29 cellular contexts compared by ENCODE assay signal in genomic region chr2:131063501-131064283, GRCh38.
DNase-seq lines count a peak whose midpoint lies in the region; ATAC-seq and TF ChIP-seq lines count a peak whose summit lies in the region.
"Had no signal": no experiment of that assay in that cellular context is flagged by ENCODE, and none has a peak within 500 bp of the region (broad histone marks: within the 10 kb centered on the region; RNA-seq: fewer than 3 reads in every experiment).

No MANE protein-coding gene starts in this region.

- peaks cover 47% of the 10 kb centered on the region for H3K4me1 Mint-ChIP-seq in activated T-cell treated with anti-CD3 and anti-CD28 coated beads, Interleukin-2, amount 50 U/mL, for 24 hours (ENCODE audit: low read depth)
- peaks cover 31% of the 10 kb centered on the region for H3K4me1 Mint-ChIP-seq in nephron

- no peaks in the 10 kb centered on the region for H3K9me3 Mint-ChIP-seq in activated T-cell treated with anti-CD3 and anti-CD28 coated beads, Interleukin-2, amount 50 U/mL, for 24 hours
- H3K9me3 Mint-ChIP-seq in nephron, result no peaks in the 10 kb centered on the region
- H3K9me3 Mint-ChIP-seq: activated B cell treated with CpG ODN at 0.5 μM for 24 hours; activated naive CD4-positive, alpha-beta T cell treated with anti-CD3 and anti-CD28 coated beads, Interleukin-2, amount 50 U/mL, for 72 hours; activated T-helper 2 cell treated with anti-CD3 and anti-CD28 coated beads, Interferon-gamma antibody, Interleukin-2, Interleukin-4, amounts not matched to agents 10 μg/mL and 5 μg/mL and 100 μg/mL, durations not matched to agents 14 hours and 24 hours and 36 hours; CD8-positive, alpha-beta memory T cell; dendritic cell treated with granulocyte-macrophage colony-stimulating factor and Interleukin-4, amounts not matched to agents 40 ng/mL and 50 ng/mL, for 4 days had no signal

- no peak for DNase-seq in activated T-cell treated with anti-CD3 and anti-CD28 coated beads, Interleukin-2, amount 50 U/mL, for 24 hours
- no peak for DNase-seq in activated T-cell treated with anti-CD3 and anti-CD28 coated beads, Interleukin-2, amount 50 U/mL, for 1 hour
- DNase-seq in ELF-1 (ENCODE audit: low read depth, low spot score), result peak; percentile 58
- peak; percentile 21 for DNase-seq in astrocyte of the spinal cord (ENCODE audit: low read depth, low spot score)
- no peak for DNase-seq in HK-2 (ENCODE audit: unreplicated experiment)
- no peak for DNase-seq in activated effector memory CD4-positive, alpha-beta T cell treated with anti-CD3 and anti-CD28 coated beads, Interleukin-2, amount 50 U/mL, for 16 hours
- DNase-seq: activated B cell treated with CpG ODN at 0.5 μM for 24 hours; AML-193; aorta; CD8-positive, alpha-beta memory T cell; foreskin melanocyte; Kasumi-1; NCI-H187 treated with DMSO at 0.1 percent for 48 hours; NCI-H2227 treated with DMSO at 0.1 percent for 48 hours; NCI-H526 treated with DMSO at 0.1 percent for 48 hours; SIG-M5; small intestine; stomach; tibial artery had no signal

- peaks cover 84% of the 10 kb centered on the region for H3K36me3 Mint-ChIP-seq in activated T-cell treated with anti-CD3 and anti-CD28 coated beads, Interleukin-2, amount 50 U/mL, for 24 hours (ENCODE audit: low read depth)
- peaks cover 67% of the 10 kb centered on the region for H3K36me3 Mint-ChIP-seq in nephron (ENCODE audit: low read depth)

- in situ Hi-C loops in astrocyte of the spinal cord (cut with HindIII; ENCODE audit: low sequenced_read_pairs), result no loop called here

- no peak for ATAC-seq in GM18907 (IDR thresholded peaks at IDR 0.05; ENCODE audit: unreplicated experiment)
- ATAC-seq: A549; activated naive CD4-positive, alpha-beta T cell treated with anti-CD3 and anti-CD28 coated beads, Interleukin-2, amount 50 U/mL, for 72 hours; HCT116; Panc1 had no signal

- no peak for TF ChIP-seq CTCF in astrocyte of the spinal cord (IDR thresholded peaks at IDR 0.05; ENCODE audit: low read depth, low read length)
- no peak for TF ChIP-seq CTCF in nephron (IDR thresholded peaks at IDR 0.05; ENCODE audit: unreplicated experiment in 3 of 3)

- H3K4me3 Mint-ChIP-seq in activated T-cell treated with anti-CD3 and anti-CD28 coated beads, Interleukin-2, amount 50 U/mL, for 24 hours, result no peak overlapping the region
- peak overlapping the region in 2 of 3 experiments; percentile 7 to 43 for H3K4me3 Mint-ChIP-seq in nephron
- H3K4me3 Mint-ChIP-seq: activated B cell treated with CpG ODN at 0.5 μM for 24 hours; dendritic cell treated with granulocyte-macrophage colony-stimulating factor and Interleukin-4, amounts not matched to agents 40 ng/mL and 50 ng/mL, for 4 days had no signal

- H3K27me3 Mint-ChIP-seq in activated T-cell treated with anti-CD3 and anti-CD28 coated beads, Interleukin-2, amount 50 U/mL, for 24 hours, result no peaks in the 10 kb centered on the region
- H3K27me3 Mint-ChIP-seq in nephron (ENCODE audit: low read depth), result no peaks in the 10 kb centered on the region
- H3K27me3 Mint-ChIP-seq: activated B cell treated with CpG ODN at 0.5 μM for 24 hours; CD8-positive, alpha-beta memory T cell; dendritic cell treated with granulocyte-macrophage colony-stimulating factor and Interleukin-4, amounts not matched to agents 40 ng/mL and 50 ng/mL, for 4 days had no signal

- no peak overlapping the region for H3K4me3 ChIP-seq in astrocyte of the spinal cord (ENCODE audit: low read depth, low read length)
- H3K4me3 ChIP-seq: A549, cardiac muscle cell, esophagus muscularis mucosa, stomach, tibial artery had no signal

- H3K27ac Mint-ChIP-seq in activated T-cell treated with anti-CD3 and anti-CD28 coated beads, Interleukin-2, amount 50 U/mL, for 24 hours, result peak overlapping the region; percentile 62
- H3K27ac Mint-ChIP-seq in nephron, result peak overlapping the region; percentile 54 to 91 (median 68)
- H3K27ac Mint-ChIP-seq: activated B cell treated with CpG ODN at 0.5 μM for 24 hours; activated T-helper 2 cell treated with anti-CD3 and anti-CD28 coated beads, Interferon-gamma antibody, Interleukin-2, Interleukin-4, amounts not matched to agents 10 μg/mL and 5 μg/mL and 100 μg/mL, durations not matched to agents 14 hours and 24 hours and 36 hours; dendritic cell treated with granulocyte-macrophage colony-stimulating factor and Interleukin-4, amounts not matched to agents 40 ng/mL and 50 ng/mL, for 4 days had no signal

Comparison
In these comparisons a context has a peak if more than half of its experiments do, and no peak if none do; other contexts are left out.
1. DNase-seq: peak in ELF-1 (single experiment) and astrocyte of the spinal cord (single experiment); none in activated T-cell treated with anti-CD3 and anti-CD28 coated beads, Interleukin-2, amount 50 U/mL, for 24 hours (single experiment), activated T-cell treated with anti-CD3 and anti-CD28 coated beads, Interleukin-2, amount 50 U/mL, for 1 hour (single experiment), HK-2 (single experiment) and activated effector memory CD4-positive, alpha-beta T cell treated with anti-CD3 and anti-CD28 coated beads, Interleukin-2, amount 50 U/mL, for 16 hours (single experiment).